In genomic region chr10:33215154-33215553, GRCh38 we compare ENCODE assay signal across 3 cellular contexts.
TF ChIP-seq lines count a peak whose summit lies in the region.

No MANE protein-coding gene starts in this region.

TF ChIP-seq in SK-N-SH, 30 proteins besides CTCF, POLR2A, EP300 and RAD21:
- TF ChIP-seq, protein P1, sequence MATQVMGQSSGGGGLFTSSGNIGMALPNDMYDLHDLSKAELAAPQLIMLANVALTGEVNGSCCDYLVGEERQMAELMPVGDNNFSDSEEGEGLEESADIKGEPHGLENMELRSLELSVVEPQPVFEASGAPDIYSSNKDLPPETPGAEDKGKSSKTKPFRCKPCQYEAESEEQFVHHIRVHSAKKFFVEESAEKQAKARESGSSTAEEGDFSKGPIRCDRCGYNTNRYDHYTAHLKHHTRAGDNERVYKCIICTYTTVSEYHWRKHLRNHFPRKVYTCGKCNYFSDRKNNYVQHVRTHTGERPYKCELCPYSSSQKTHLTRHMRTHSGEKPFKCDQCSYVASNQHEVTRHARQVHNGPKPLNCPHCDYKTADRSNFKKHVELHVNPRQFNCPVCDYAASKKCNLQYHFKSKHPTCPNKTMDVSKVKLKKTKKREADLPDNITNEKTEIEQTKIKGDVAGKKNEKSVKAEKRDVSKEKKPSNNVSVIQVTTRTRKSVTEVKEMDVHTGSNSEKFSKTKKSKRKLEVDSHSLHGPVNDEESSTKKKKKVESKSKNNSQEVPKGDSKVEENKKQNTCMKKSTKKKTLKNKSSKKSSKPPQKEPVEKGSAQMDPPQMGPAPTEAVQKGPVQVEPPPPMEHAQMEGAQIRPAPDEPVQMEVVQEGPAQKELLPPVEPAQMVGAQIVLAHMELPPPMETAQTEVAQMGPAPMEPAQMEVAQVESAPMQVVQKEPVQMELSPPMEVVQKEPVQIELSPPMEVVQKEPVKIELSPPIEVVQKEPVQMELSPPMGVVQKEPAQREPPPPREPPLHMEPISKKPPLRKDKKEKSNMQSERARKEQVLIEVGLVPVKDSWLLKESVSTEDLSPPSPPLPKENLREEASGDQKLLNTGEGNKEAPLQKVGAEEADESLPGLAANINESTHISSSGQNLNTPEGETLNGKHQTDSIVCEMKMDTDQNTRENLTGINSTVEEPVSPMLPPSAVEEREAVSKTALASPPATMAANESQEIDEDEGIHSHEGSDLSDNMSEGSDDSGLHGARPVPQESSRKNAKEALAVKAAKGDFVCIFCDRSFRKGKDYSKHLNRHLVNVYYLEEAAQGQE (IDR thresholded peaks at IDR 0.05; ENCODE audit: low read depth, low read length): no peak
- TF ChIP-seq RXRA (IDR thresholded peaks at IDR 0.05; ENCODE audit: borderline replicate concordance, low read depth): no peak
- no peak for TF ChIP-seq NRF1 (IDR thresholded peaks at IDR 0.05; ENCODE audit: low read depth, low read length)
- no peak for TF ChIP-seq RCOR1 (IDR thresholded peaks at IDR 0.05; ENCODE audit: low read length)
- TF ChIP-seq GABPA (IDR thresholded peaks at IDR 0.05; ENCODE audit: low read depth): no peak
- no peak for TF ChIP-seq MXI1 (IDR thresholded peaks at IDR 0.05; ENCODE audit: low read depth, low read length)

TF ChIP-seq in SK-N-SH treated with all-trans-retinoic acid at 6 μM for 48 hours, 23 proteins besides CTCF, POLR2A, EP300 and RAD21 (continued from another document):
- TF ChIP-seq TOX (CRISPR knock-in tag; IDR thresholded peaks at IDR 0.05; ENCODE audit: borderline replicate concordance) (no peak), ZFP30 (CRISPR knock-in tag; IDR thresholded peaks at IDR 0.05) (no peak), ZNF70 (CRISPR knock-in tag; IDR thresholded peaks at IDR 0.05) (no peak), ESRRG (CRISPR knock-in tag; IDR thresholded peaks at IDR 0.05) (no peak), CSDC2 (CRISPR knock-in tag; IDR thresholded peaks at IDR 0.05) (no peak), PPARA (CRISPR knock-in tag; IDR thresholded peaks at IDR 0.05; ENCODE audit: borderline replicate concordance) (no peak), ZFP3 (CRISPR knock-in tag; IDR thresholded peaks at IDR 0.05) (no peak)
- TF ChIP-seq, protein P2, sequence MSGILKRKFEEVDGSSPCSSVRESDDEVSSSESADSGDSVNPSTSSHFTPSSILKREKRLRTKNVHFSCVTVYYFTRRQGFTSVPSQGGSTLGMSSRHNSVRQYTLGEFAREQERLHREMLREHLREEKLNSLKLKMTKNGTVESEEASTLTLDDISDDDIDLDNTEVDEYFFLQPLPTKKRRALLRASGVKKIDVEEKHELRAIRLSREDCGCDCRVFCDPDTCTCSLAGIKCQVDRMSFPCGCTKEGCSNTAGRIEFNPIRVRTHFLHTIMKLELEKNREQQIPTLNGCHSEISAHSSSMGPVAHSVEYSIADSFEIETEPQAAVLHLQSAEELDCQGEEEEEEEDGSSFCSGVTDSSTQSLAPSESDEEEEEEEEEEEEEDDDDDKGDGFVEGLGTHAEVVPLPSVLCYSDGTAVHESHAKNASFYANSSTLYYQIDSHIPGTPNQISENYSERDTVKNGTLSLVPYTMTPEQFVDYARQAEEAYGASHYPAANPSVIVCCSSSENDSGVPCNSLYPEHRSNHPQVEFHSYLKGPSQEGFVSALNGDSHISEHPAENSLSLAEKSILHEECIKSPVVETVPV (CRISPR knock-in tag; IDR thresholded peaks at IDR 0.05): no peak

TF ChIP-seq in GM23338, 12 proteins besides CTCF, POLR2A, EP300 and RAD21 (continued from another document):
- TF ChIP-seq ETS1 (IDR thresholded peaks at IDR 0.05) (no peak), ZNF462 (CRISPR knock-in tag; IDR thresholded peaks at IDR 0.05) (no peak), EZH2phosphoT487 (IDR thresholded peaks at IDR 0.05; ENCODE audit: unreplicated experiment) (no peak)
